ENCODE assay signal across 19 cellular contexts in the genomic region with DNA sequence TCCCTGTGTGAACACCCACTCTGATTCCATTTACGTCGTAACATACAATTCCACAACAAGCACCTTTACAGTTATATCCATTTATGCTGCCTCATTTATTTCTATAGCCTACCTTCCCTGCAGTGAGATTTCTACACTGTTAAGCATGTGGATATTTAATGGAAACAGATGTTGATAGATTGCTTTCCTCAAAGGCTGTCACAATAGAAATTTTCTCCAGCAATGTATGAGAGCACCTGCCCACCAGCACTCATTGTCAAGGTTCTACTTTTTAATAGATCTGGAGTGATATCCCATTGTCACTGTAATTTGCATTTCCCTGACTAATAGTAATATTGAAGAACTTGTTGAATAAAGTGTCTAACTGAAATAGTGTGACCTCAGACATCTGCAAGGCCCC.
"Had no signal": no experiment of that assay in that cellular context is flagged by ENCODE, and none has a peak within 500 bp of the region (broad histone marks: within the 10 kb centered on the region; RNA-seq: fewer than 3 reads in every experiment).

No MANE protein-coding gene starts in this region.

- DNase-seq: effector CD4-positive, alpha-beta T cell; endodermal cell; erythroblast; foreskin melanocyte; kidney; left cardiac atrium; left ventricle myocardium inferior; lower lobe of right lung; natural killer cell; psoas muscle; spleen; stimulated activated CD4-positive, alpha-beta T cell treated with anti-CD3 and anti-CD28 coated beads, Interleukin-15, amount 100 ng/mL, for 24 hours; stimulated activated CD4-positive, alpha-beta T cell treated with anti-CD3 and anti-CD28 coated beads, Interleukin-1b, Interleukin-23, amount 100 ng/mL, for 48 hours; stimulated activated CD4-positive, alpha-beta T cell treated with anti-CD3 and anti-CD28 coated beads, Interleukin-4, amount 100 ng/mL, for 24 hours; tibial artery; upper lobe of left lung; uterus had no signal

- ATAC-seq: left cardiac atrium; lower lobe of right lung; psoas muscle; sciatic nerve; stimulated activated memory B cell treated with anti-CD40 and anti-IgM and Interleukin-4, amounts not matched to agents 10 μg/mL and 1 μg/mL and 100 μg/mL, for 72 hours had no signal
